10 cellular contexts compared by ENCODE assay signal in the genomic region with DNA sequence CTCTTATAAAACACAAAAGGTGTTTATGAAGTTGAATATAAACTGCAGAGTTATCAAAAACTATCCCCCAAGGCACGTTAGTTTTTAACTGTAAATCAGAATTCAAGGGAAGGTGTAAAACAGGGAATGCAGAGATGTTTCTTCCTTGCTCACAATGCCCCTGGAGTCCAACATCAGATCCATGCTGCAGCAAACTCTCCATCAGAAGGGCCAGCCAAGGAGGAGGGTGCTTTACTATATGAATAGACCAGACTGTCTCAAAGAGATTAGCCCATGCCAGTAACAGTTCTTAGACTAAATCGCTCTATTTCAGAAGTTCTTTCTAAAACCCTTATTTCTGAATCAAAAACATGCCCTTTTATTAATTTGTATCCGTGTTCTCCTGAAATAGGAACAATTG.
DNase-seq lines count a peak whose midpoint lies in the region; ATAC-seq and TF ChIP-seq lines count a peak whose summit lies in the region.
"Had no signal": no experiment of that assay in that cellular context is flagged by ENCODE, and none has a peak within 500 bp of the region (broad histone marks: within the 10 kb centered on the region; RNA-seq: fewer than 3 reads in every experiment).

No MANE protein-coding gene starts in this region.

- H3F3A ChIP-seq in GM23248 (ENCODE audit: insufficient read depth), result 0 out of 2 replicates have a peak, but pooled peaks cover under 1% of the 10 kb centered on the region

- H2AFZ ChIP-seq in GM23248, result no peak overlapping the region

- TF ChIP-seq CTCF in coronary artery (IDR thresholded peaks at IDR 0.05), result no peak

- H3K27ac ChIP-seq in GM23248 (no peak overlapping the region), coronary artery (peak overlapping the region; percentile 16 to 67)
- H3K27ac ChIP-seq: neutrophil had no signal

- DNase-seq in GM23248 (peak; percentile 1), SK-MEL-5 (ENCODE audit: low read depth, low spot score) (peak; percentile 38), coronary artery (ENCODE audit: low spot score) (no peak), renal cortical epithelial cell (ENCODE audit: low read depth) (peak; percentile 11), NCI-H1092 (lab: John Stamatoyannopoulos, UW) (no peak)
- DNase-seq: activated effector memory CD4-positive, alpha-beta T cell treated with Interleukin-2 at 50 U/mL for 16 hours had no signal

- H3K79me2 ChIP-seq in GM23248 (ENCODE audit: insufficient read depth), result no peaks in the 10 kb centered on the region

- 34 to 36% methylated on average over 3 of the region's 3 CpGs for WGBS in GM23248 (ENCODE audit: low coverage in 1 of 2, low lambda C conversion rate in 2 of 2, missing lambda C conversion rate in 2 of 2), 2 experiments

- H3K27me3 ChIP-seq in GM23248 (replicated peaks; ENCODE audit: insufficient read depth), result no peaks in the 10 kb centered on the region
- H3K27me3 ChIP-seq: neutrophil, sigmoid colon had no signal

- no peak for ATAC-seq in HG03442 (IDR thresholded peaks at IDR 0.05; ENCODE audit: unreplicated experiment)
- ATAC-seq in GM21360 (IDR thresholded peaks at IDR 0.05; ENCODE audit: unreplicated experiment), result no peak

- no peaks in the 10 kb centered on the region for H3K9me3 ChIP-seq in GM23248 (ENCODE audit: low read depth)
- H3K9me3 ChIP-seq: neutrophil, sigmoid colon had no signal

- H4K20me1 ChIP-seq in GM23248 (ENCODE audit: insufficient read depth), result no peaks in the 10 kb centered on the region

- in situ Hi-C loops in GM23248 (cut with MboI), result loop anchor here (10.0 to 25.0 kb wide), 3 partner anchors 279 to 924 kb away; a partner anchor contains a TSS
- in situ Hi-C loops in SK-MEL-5 (cut with HindIII; ENCODE audit: low pct_unique_long_range_greater_than_20kb, low sequenced_read_pairs), result no loop called here

- H3K4me2 ChIP-seq in GM23248 (ENCODE audit: unreplicated experiment), result no peak overlapping the region

- H3K4me3 ChIP-seq in GM23248 (no peak overlapping the region), coronary artery (no peak overlapping the region)
- H3K4me3 ChIP-seq: sigmoid colon had no signal

- H3K9me2 ChIP-seq in GM23248 (ENCODE audit: insufficient read depth), result no peaks in the 10 kb centered on the region

- no peak overlapping the region for H3K9ac ChIP-seq in GM23248

- no peaks in the 10 kb centered on the region for H3K36me3 ChIP-seq in GM23248 (ENCODE audit: low read depth)
- H3K36me3 ChIP-seq: neutrophil, sigmoid colon had no signal

- peaks cover 3% of the 10 kb centered on the region for H3K4me1 ChIP-seq in GM23248 (ENCODE audit: insufficient read depth)

Comparison
In these comparisons a context has a peak if more than half of its experiments do, and no peak if none do; other contexts are left out.
1. DNase-seq: peak in GM23248 (single experiment), SK-MEL-5 (single experiment) and renal cortical epithelial cell (single experiment); none in coronary artery (single experiment) and NCI-H1092 (single experiment).